ENCODE assay signal across 7 cellular contexts in genomic region chr6:45422541-45423110, GRCh38. TPM values are rescaled to one million over a fixed set of nuclear protein-coding genes. Genes with fewer than 3 reads are reported as not detected.
DNase-seq lines count a peak whose midpoint lies in the region; ATAC-seq lines count a peak whose summit lies in the region.

No MANE protein-coding gene starts in this region.

- peak overlapping the region; percentile 98 for H3K4me3 Mint-ChIP-seq in activated naive CD8-positive, alpha-beta T cell treated with anti-CD3 and anti-CD28 coated beads, Interleukin-2, amount 10 ng/mL, durations not matched to agents 7 days and 5 days

- H3K9me3 Mint-ChIP-seq in activated naive CD8-positive, alpha-beta T cell treated with anti-CD3 and anti-CD28 coated beads, Interleukin-2, amount 10 ng/mL, durations not matched to agents 7 days and 5 days = no peaks in the 10 kb centered on the region

- H3K36me3 ChIP-seq in HAP-1 (replicated peaks) = no peaks in the 10 kb centered on the region

- peaks cover 31% of the 10 kb centered on the region for H3K4me1 Mint-ChIP-seq in activated naive CD8-positive, alpha-beta T cell treated with anti-CD3 and anti-CD28 coated beads, Interleukin-2, amount 10 ng/mL, durations not matched to agents 7 days and 5 days

- peak overlapping the region; percentile 42 for H3K4me3 ChIP-seq in HAP-1
- peak overlapping the region; percentile 94 for H3K4me3 ChIP-seq in skeletal muscle cell (ENCODE audit: low read depth, low read length)

- in situ Hi-C loops in HAP-1 (cut with MboI; ENCODE audit: low sequenced_read_pairs) = loop anchor here (25.0 kb wide), 1 partner anchor 760 kb away; no protein-coding TSS in a partner anchor

- POLR2A ChIA-PET in activated naive CD8-positive, alpha-beta T cell treated with anti-CD3 and anti-CD28 coated beads, Interleukin-2, amount 10 ng/mL, durations not matched to agents 7 days and 5 days (lab: Charles Lee) = interaction anchor here (0.8 to 1.3 kb wide), 2 partner anchors 12 to 45 kb away, joined by 4 to 6 read pairs; partner anchors contain the start of gene SUPT3H

- H3K36me3 Mint-ChIP-seq in activated naive CD8-positive, alpha-beta T cell treated with anti-CD3 and anti-CD28 coated beads, Interleukin-2, amount 10 ng/mL, durations not matched to agents 7 days and 5 days = no peaks in the 10 kb centered on the region

- H3K9me3 ChIP-seq in HAP-1 = no peaks in the 10 kb centered on the region

- peaks cover 42% of the 10 kb centered on the region for H3K27me3 Mint-ChIP-seq in activated naive CD8-positive, alpha-beta T cell treated with anti-CD3 and anti-CD28 coated beads, Interleukin-2, amount 10 ng/mL, durations not matched to agents 7 days and 5 days

- DNase-seq in HAP-1 (ENCODE audit: low spot score in 2 of 2) (peak in 1 of 2 experiments; percentile 33), RPMI8226 (peak; percentile 50), hepatic stellate cell (ENCODE audit: low spot score) (peak; percentile 50), skeletal muscle cell (ENCODE audit: low read depth) (no peak), NCI-H187 (lab: John Stamatoyannopoulos, UW) (no peak)
- peak; percentile 74 for DNase-seq in activated naive CD8-positive, alpha-beta T cell treated with anti-CD3 and anti-CD28 coated beads, Interleukin-2, amount 10 ng/mL, durations not matched to agents 7 days and 5 days

- peak overlapping the region; percentile 85 for H3K27ac Mint-ChIP-seq in activated naive CD8-positive, alpha-beta T cell treated with anti-CD3 and anti-CD28 coated beads, Interleukin-2, amount 10 ng/mL, durations not matched to agents 7 days and 5 days

- H3K4me1 ChIP-seq in HAP-1 = peaks cover 4% of the 10 kb centered on the region; the same call in 1 of the 2 replicates

- H3K27me3 ChIP-seq in HAP-1 (ENCODE audit: low read depth) = peaks cover 84% of the 10 kb centered on the region

- peak; percentile 41 for ATAC-seq in activated naive CD8-positive, alpha-beta T cell treated with anti-CD3 and anti-CD28 coated beads, Interleukin-2, amount 10 ng/mL, durations not matched to agents 7 days and 5 days (ENCODE audit: low read depth)
- no peak for ATAC-seq in HG03439 (IDR thresholded peaks at IDR 0.05; ENCODE audit: unreplicated experiment)

RNA-seq across cellular contexts. Expression of gene SUPT3H, which starts 44.9 kb away (rescaled TPM):
- total RNA-seq in activated naive CD8-positive, alpha-beta T cell treated with anti-CD3 and anti-CD28 coated beads, Interleukin-2, amount 10 ng/mL, durations not matched to agents 7 days and 5 days = 10 to 100 TPM; 10.1 to 11.6 TPM

Comparison
In these comparisons a context has a peak if more than half of its experiments do, and no peak if none do; other contexts are left out.
1. DNase-seq: peak in RPMI8226 (single experiment), activated naive CD8-positive, alpha-beta T cell treated with anti-CD3 and anti-CD28 coated beads, Interleukin-2, amount 10 ng/mL, durations not matched to agents 7 days and 5 days (single experiment) and hepatic stellate cell (single experiment); none in skeletal muscle cell (single experiment) and NCI-H187 (0 of 2).